ENCODE assay signal across 1 cellular context in the genomic region with DNA sequence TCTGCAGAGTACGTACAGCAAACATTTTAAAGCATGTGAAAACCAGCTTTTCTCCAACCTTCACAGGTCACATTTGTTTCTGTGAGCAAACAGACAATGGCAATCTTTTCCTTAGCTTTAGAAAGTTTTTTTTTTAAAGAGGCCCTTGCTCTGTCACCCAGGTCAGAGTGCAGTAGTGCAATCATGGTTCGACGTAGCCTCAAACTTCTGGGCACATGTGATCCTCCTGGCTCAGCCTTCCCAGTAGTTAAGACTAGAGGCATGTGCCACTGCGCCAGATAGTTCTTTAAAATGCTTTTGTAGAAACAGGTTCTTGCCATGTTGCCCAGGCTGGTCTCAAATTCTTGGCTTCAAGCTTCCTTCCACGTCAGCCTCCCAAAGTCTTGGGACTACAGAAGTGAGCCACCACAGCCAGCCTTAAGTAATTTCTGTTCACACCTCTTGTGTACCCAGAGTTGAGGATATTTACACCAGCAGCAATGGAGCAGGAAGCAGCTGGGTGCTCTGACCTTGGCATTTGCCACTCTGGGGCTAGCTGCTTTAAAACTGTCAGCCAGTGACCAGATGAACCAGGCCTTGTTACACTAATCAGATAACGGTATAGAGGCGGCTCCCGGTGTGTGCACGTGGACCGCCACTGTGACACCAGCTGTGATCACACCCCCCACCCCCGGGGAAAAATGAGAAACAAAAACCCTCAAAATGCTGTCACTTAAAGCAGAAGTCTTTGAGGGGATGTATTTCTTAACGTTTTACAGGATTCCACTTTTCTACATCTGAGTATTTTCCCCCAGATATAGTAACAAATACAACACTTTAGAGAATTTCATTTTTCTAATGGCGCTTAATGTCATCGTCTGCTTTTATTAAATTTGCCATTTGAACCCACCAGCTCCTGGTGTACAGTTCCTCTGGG.
A peak's percentile ranks its signal among the peaks of the same experiment; 100 is the strongest.
TF ChIP-seq lines count a peak whose summit lies in the region.

No MANE protein-coding gene starts in this region.

TF ChIP-seq in HepG2, 621 proteins besides CTCF, POLR2A, EP300 and RAD21 (continued from another document and continues in another):
- TF ChIP-seq, protein P1, sequence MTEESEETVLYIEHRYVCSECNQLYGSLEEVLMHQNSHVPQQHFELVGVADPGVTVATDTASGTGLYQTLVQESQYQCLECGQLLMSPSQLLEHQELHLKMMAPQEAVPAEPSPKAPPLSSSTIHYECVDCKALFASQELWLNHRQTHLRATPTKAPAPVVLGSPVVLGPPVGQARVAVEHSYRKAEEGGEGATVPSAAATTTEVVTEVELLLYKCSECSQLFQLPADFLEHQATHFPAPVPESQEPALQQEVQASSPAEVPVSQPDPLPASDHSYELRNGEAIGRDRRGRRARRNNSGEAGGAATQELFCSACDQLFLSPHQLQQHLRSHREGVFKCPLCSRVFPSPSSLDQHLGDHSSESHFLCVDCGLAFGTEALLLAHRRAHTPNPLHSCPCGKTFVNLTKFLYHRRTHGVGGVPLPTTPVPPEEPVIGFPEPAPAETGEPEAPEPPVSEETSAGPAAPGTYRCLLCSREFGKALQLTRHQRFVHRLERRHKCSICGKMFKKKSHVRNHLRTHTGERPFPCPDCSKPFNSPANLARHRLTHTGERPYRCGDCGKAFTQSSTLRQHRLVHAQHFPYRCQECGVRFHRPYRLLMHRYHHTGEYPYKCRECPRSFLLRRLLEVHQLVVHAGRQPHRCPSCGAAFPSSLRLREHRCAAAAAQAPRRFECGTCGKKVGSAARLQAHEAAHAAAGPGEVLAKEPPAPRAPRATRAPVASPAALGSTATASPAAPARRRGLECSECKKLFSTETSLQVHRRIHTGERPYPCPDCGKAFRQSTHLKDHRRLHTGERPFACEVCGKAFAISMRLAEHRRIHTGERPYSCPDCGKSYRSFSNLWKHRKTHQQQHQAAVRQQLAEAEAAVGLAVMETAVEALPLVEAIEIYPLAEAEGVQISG (CRISPR knock-in tag; IDR thresholded peaks at IDR 0.05), result peak; percentile 53
- TF ChIP-seq HIVEP1 (CRISPR knock-in tag; IDR thresholded peaks at IDR 0.05) (no peak), ZNF101 (CRISPR knock-in tag; IDR thresholded peaks at IDR 0.05; ENCODE audit: borderline replicate concordance, low read depth) (no peak), SNRNP70 (IDR thresholded peaks at IDR 0.05; ENCODE audit: low read depth, low read length) (no peak), ZNF800 (CRISPR knock-in tag; IDR thresholded peaks at IDR 0.05) (peak; percentile 66; the same call in 1 of the 2 replicates), BORCS8-MEF2B (CRISPR knock-in tag; IDR thresholded peaks at IDR 0.05) (peak; percentile 81), GMEB2 (CRISPR knock-in tag; IDR thresholded peaks at IDR 0.05; ENCODE audit: low read depth) (no peak), TAF15 (IDR thresholded peaks at IDR 0.05; ENCODE audit: low read depth, low read length, poor library complexity, severe bottlenecking) (no peak), SRF (IDR thresholded peaks at IDR 0.05; ENCODE audit: low read depth, low read length) (no peak), ZNF235 (CRISPR knock-in tag; IDR thresholded peaks at IDR 0.05; ENCODE audit: borderline replicate concordance) (no peak), FOXO1 (CRISPR knock-in tag; IDR thresholded peaks at IDR 0.05) (peak; percentile 71), ZNF460 (CRISPR knock-in tag; IDR thresholded peaks at IDR 0.05; ENCODE audit: borderline replicate concordance) (no peak), ZNF652 (CRISPR knock-in tag; IDR thresholded peaks at IDR 0.05; ENCODE audit: borderline replicate concordance, low read depth) (no peak), GABPA (IDR thresholded peaks at IDR 0.05; ENCODE audit: low read depth, low read length) (no peak), GABPA (CRISPR knock-in tag; IDR thresholded peaks at IDR 0.05; ENCODE audit: low read depth) (peak; percentile 34), IRX3 (CRISPR knock-in tag; IDR thresholded peaks at IDR 0.05; ENCODE audit: borderline replicate concordance, low read depth) (no peak), MED1 (CRISPR knock-in tag; IDR thresholded peaks at IDR 0.05) (peak; percentile 70), ZBTB26 (CRISPR knock-in tag; IDR thresholded peaks at IDR 0.05; ENCODE audit: borderline replicate concordance) (peak; percentile 80), WIZ (CRISPR knock-in tag; IDR thresholded peaks at IDR 0.05) (no peak; the same call in 1 of the 2 replicates), MTA3 (CRISPR knock-in tag; IDR thresholded peaks at IDR 0.05) (no peak), USF2 (IDR thresholded peaks at IDR 0.05; ENCODE audit: low read depth, low read length) (no peak), USF2 (CRISPR knock-in tag; IDR thresholded peaks at IDR 0.05; ENCODE audit: borderline replicate concordance) (0 out of 2 replicates have a peak, but pooled peaks have one; percentile 49), ZNF12 (CRISPR knock-in tag; IDR thresholded peaks at IDR 0.05) (no peak), ZNF468 (CRISPR knock-in tag; IDR thresholded peaks at IDR 0.05) (no peak), FOXC1 (CRISPR knock-in tag; IDR thresholded peaks at IDR 0.05; ENCODE audit: borderline replicate concordance) (no peak), ZNF782 (CRISPR knock-in tag; IDR thresholded peaks at IDR 0.05; ENCODE audit: borderline replicate concordance) (no peak), GFI1 (CRISPR knock-in tag; IDR thresholded peaks at IDR 0.05; ENCODE audit: borderline replicate concordance) (no peak), ZNF713 (CRISPR knock-in tag; IDR thresholded peaks at IDR 0.05) (no peak), CHD4 (IDR thresholded peaks at IDR 0.05; ENCODE audit: borderline replicate concordance, low read length) (no peak), HDAC2 (CRISPR knock-in tag; IDR thresholded peaks at IDR 0.05) (peak; percentile 67; the same call in 1 of the 2 replicates), PHF8 (CRISPR knock-in tag; IDR thresholded peaks at IDR 0.05) (no peak)
- TF ChIP-seq, protein P2, sequence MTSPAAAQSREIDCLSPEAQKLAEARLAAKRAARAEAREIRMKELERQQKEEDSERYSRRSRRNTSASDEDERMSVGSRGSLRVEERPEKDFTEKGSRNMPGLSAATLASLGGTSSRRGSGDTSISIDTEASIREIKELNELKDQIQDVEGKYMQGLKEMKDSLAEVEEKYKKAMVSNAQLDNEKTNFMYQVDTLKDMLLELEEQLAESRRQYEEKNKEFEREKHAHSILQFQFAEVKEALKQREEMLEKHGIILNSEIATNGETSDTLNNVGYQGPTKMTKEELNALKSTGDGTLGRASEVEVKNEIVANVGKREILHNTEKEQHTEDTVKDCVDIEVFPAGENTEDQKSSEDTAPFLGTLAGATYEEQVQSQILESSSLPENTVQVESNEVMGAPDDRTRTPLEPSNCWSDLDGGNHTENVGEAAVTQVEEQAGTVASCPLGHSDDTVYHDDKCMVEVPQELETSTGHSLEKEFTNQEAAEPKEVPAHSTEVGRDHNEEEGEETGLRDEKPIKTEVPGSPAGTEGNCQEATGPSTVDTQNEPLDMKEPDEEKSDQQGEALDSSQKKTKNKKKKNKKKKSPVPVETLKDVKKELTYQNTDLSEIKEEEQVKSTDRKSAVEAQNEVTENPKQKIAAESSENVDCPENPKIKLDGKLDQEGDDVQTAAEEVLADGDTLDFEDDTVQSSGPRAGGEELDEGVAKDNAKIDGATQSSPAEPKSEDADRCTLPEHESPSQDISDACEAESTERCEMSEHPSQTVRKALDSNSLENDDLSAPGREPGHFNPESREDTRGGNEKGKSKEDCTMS (CRISPR knock-in tag; conservative IDR thresholded peaks at IDR 0.05), result no peak
- TF ChIP-seq, protein P3, sequence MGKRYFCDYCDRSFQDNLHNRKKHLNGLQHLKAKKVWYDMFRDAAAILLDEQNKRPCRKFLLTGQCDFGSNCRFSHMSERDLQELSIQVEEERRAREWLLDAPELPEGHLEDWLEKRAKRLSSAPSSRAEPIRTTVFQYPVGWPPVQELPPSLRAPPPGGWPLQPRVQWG (CRISPR knock-in tag; IDR thresholded peaks at IDR 0.05; ENCODE audit: borderline replicate concordance, low read depth), result no peak
- TF ChIP-seq, protein P4, sequence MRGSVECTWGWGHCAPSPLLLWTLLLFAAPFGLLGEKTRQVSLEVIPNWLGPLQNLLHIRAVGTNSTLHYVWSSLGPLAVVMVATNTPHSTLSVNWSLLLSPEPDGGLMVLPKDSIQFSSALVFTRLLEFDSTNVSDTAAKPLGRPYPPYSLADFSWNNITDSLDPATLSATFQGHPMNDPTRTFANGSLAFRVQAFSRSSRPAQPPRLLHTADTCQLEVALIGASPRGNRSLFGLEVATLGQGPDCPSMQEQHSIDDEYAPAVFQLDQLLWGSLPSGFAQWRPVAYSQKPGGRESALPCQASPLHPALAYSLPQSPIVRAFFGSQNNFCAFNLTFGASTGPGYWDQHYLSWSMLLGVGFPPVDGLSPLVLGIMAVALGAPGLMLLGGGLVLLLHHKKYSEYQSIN (CRISPR knock-in tag; IDR thresholded peaks at IDR 0.05; ENCODE audit: borderline replicate concordance), result no peak
